In the genomic region with DNA sequence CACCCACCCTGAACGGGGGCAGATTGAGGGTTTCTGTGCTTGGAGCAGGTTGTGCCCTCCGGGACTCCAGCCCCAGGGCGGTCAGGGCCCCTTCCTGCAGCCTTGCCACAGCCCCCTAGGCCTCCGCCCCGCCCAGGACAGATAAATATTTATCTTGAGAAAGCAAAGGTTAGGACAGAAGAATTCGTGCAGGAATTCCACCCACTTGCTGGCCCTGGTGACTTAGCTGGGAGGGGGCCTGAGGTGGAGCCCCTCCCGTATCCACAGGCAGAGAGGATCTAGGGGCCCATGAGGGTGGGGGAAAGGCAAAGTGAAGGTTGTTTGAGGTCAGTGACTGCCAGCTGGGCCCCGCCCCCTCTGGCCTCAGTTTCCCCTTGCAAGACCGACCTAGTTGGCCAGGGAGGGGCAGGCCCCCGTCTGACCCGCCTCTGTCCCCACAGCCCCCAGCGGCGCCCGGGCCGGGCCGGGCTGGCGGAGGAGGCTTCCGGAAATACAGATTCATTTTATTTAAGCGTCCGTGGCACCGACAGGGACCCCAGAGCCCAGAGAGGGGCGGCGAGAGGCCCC, we compare ENCODE assay signal across 1 cellular context.
TF ChIP-seq lines count a peak whose summit lies in the region.

No MANE protein-coding gene starts in this region.

TF ChIP-seq in GM23338, 12 proteins besides CTCF, POLR2A, EP300 and RAD21:
- TF ChIP-seq, protein P1, sequence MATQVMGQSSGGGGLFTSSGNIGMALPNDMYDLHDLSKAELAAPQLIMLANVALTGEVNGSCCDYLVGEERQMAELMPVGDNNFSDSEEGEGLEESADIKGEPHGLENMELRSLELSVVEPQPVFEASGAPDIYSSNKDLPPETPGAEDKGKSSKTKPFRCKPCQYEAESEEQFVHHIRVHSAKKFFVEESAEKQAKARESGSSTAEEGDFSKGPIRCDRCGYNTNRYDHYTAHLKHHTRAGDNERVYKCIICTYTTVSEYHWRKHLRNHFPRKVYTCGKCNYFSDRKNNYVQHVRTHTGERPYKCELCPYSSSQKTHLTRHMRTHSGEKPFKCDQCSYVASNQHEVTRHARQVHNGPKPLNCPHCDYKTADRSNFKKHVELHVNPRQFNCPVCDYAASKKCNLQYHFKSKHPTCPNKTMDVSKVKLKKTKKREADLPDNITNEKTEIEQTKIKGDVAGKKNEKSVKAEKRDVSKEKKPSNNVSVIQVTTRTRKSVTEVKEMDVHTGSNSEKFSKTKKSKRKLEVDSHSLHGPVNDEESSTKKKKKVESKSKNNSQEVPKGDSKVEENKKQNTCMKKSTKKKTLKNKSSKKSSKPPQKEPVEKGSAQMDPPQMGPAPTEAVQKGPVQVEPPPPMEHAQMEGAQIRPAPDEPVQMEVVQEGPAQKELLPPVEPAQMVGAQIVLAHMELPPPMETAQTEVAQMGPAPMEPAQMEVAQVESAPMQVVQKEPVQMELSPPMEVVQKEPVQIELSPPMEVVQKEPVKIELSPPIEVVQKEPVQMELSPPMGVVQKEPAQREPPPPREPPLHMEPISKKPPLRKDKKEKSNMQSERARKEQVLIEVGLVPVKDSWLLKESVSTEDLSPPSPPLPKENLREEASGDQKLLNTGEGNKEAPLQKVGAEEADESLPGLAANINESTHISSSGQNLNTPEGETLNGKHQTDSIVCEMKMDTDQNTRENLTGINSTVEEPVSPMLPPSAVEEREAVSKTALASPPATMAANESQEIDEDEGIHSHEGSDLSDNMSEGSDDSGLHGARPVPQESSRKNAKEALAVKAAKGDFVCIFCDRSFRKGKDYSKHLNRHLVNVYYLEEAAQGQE (IDR thresholded peaks at IDR 0.05; ENCODE audit: unreplicated experiment) = no peak
- no peak for TF ChIP-seq POLR2AphosphoS5 (IDR thresholded peaks at IDR 0.05; ENCODE audit: low read depth)
- no peak for TF ChIP-seq CREB1 (CRISPR knock-in tag; IDR thresholded peaks at IDR 0.05; ENCODE audit: low read depth)
- TF ChIP-seq, protein P2, sequence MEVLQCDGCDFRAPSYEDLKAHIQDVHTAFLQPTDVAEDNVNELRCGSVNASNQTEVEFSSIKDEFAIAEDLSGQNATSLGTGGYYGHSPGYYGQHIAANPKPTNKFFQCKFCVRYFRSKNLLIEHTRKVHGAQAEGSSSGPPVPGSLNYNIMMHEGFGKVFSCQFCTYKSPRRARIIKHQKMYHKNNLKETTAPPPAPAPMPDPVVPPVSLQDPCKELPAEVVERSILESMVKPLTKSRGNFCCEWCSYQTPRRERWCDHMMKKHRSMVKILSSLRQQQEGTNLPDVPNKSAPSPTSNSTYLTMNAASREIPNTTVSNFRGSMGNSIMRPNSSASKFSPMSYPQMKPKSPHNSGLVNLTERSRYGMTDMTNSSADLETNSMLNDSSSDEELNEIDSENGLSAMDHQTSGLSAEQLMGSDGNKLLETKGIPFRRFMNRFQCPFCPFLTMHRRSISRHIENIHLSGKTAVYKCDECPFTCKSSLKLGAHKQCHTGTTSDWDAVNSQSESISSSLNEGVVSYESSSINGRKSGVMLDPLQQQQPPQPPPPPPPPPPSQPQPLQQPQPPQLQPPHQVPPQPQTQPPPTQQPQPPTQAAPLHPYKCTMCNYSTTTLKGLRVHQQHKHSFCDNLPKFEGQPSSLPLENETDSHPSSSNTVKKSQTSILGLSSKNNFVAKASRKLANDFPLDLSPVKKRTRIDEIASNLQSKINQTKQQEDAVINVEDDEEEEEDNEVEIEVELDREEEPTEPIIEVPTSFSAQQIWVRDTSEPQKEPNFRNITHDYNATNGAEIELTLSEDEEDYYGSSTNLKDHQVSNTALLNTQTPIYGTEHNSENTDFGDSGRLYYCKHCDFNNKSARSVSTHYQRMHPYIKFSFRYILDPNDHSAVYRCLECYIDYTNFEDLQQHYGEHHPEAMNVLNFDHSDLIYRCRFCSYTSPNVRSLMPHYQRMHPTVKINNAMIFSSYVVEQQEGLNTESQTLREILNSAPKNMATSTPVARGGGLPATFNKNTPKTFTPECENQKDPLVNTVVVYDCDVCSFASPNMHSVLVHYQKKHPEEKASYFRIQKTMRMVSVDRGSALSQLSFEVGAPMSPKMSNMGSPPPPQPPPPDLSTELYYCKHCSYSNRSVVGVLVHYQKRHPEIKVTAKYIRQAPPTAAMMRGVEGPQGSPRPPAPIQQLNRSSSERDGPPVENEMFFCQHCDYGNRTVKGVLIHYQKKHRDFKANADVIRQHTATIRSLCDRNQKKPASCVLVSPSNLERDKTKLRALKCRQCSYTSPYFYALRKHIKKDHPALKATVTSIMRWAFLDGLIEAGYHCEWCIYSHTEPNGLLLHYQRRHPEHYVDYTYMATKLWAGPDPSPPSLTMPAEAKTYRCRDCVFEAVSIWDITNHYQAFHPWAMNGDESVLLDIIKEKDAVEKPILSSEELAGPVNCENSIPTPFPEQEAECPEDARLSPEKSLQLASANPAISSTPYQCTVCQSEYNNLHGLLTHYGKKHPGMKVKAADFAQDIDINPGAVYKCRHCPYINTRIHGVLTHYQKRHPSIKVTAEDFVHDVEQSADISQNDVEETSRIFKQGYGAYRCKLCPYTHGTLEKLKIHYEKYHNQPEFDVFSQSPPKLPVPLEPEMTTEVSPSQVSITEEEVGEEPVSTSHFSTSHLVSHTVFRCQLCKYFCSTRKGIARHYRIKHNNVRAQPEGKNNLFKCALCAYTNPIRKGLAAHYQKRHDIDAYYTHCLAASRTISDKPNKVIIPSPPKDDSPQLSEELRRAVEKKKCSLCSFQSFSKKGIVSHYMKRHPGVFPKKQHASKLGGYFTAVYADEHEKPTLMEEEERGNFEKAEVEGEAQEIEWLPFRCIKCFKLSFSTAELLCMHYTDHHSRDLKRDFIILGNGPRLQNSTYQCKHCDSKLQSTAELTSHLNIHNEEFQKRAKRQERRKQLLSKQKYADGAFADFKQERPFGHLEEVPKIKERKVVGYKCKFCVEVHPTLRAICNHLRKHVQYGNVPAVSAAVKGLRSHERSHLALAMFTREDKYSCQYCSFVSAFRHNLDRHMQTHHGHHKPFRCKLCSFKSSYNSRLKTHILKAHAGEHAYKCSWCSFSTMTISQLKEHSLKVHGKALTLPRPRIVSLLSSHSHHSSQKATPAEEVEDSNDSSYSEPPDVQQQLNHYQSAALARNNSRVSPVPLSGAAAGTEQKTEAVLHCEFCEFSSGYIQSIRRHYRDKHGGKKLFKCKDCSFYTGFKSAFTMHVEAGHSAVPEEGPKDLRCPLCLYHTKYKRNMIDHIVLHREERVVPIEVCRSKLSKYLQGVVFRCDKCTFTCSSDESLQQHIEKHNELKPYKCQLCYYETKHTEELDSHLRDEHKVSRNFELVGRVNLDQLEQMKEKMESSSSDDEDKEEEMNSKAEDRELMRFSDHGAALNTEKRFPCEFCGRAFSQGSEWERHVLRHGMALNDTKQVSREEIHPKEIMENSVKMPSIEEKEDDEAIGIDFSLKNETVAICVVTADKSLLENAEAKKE (CRISPR knock-in tag; IDR thresholded peaks at IDR 0.05) = no peak
- TF ChIP-seq NANOG (IDR thresholded peaks at IDR 0.05; ENCODE audit: borderline replicate concordance) = no peak
- TF ChIP-seq ZNF114 (CRISPR knock-in tag; IDR thresholded peaks at IDR 0.05) = no peak
- TF ChIP-seq ZNF331 (CRISPR knock-in tag; IDR thresholded peaks at IDR 0.05; ENCODE audit: low read depth) = no peak
- TF ChIP-seq JUNB (IDR thresholded peaks at IDR 0.05; ENCODE audit: unreplicated experiment) = no peak
- no peak for TF ChIP-seq STAT1 (IDR thresholded peaks at IDR 0.05; ENCODE audit: unreplicated experiment)
- TF ChIP-seq EZH2 (IDR thresholded peaks at IDR 0.05; ENCODE audit: low read depth, unreplicated experiment) = no peak
- no peak for TF ChIP-seq EZH2phosphoT487 (IDR thresholded peaks at IDR 0.05; ENCODE audit: unreplicated experiment)
